In the genomic region with DNA sequence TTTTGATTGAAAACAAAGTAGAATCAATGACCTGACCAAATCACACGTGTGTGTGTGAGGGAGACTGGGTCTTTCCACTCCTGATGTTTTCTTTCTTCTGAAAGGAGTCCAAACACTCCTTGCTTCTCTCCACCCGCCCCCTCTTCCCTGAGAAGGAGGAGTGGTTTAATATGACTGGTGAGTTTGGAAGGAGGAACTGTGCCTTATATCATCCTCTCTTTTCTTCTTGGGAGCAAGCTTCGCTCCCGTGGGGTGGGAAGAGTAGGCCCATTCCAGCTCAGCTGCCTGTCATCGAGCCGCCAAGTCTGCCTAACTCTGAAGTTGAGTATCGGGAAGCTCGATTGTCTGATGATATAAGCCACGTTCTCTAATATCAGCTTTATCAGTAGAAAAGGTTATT, we compare ENCODE assay signal across 1 cellular context.
TF ChIP-seq lines count a peak whose summit lies in the region.

No MANE protein-coding gene starts in this region.

TF ChIP-seq in endothelial cell of umbilical vein, 7 proteins besides CTCF, POLR2A, EP300 and RAD21 (continued from another document):
- no peak for TF ChIP-seq FOS (IDR thresholded peaks at IDR 0.05; ENCODE audit: borderline replicate concordance, insufficient read depth, low read length)
